1 cellular context compared by ENCODE assay signal in genomic region chr16:586645-587590, GRCh38.
TF ChIP-seq lines count a peak whose summit lies in the region.

No MANE protein-coding gene starts in this region.

TF ChIP-seq in SK-N-SH, 30 proteins besides CTCF, POLR2A, EP300 and RAD21:
- peak; percentile 54 for TF ChIP-seq NFIC (IDR thresholded peaks at IDR 0.05; ENCODE audit: borderline replicate concordance)
- TF ChIP-seq TCF12 (IDR thresholded peaks at IDR 0.05): no peak
- TF ChIP-seq, protein P1, sequence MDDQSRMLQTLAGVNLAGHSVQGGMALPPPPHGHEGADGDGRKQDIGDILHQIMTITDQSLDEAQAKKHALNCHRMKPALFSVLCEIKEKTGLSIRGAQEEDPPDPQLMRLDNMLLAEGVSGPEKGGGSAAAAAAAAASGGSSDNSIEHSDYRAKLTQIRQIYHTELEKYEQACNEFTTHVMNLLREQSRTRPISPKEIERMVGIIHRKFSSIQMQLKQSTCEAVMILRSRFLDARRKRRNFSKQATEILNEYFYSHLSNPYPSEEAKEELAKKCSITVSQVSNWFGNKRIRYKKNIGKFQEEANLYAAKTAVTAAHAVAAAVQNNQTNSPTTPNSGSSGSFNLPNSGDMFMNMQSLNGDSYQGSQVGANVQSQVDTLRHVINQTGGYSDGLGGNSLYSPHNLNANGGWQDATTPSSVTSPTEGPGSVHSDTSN (IDR thresholded peaks at IDR 0.05): peak; percentile 4; the same call in 1 of the 2 replicates
- TF ChIP-seq SIN3A (IDR thresholded peaks at IDR 0.05; ENCODE audit: borderline replicate concordance, low read depth, low read length): no peak
- TF ChIP-seq GABPA (IDR thresholded peaks at IDR 0.05; ENCODE audit: low read depth): no peak
- peak; percentile 9 for TF ChIP-seq CHD2 (IDR thresholded peaks at IDR 0.05; ENCODE audit: low read length, partially characterized antibody)
- no peak for TF ChIP-seq FOXM1 (IDR thresholded peaks at IDR 0.05; ENCODE audit: low read depth)
- peak; percentile 31 for TF ChIP-seq POLR2AphosphoS5 (IDR thresholded peaks at IDR 0.05; ENCODE audit: low read depth, low read length)
